9 cellular contexts compared by ENCODE assay signal in the genomic region with DNA sequence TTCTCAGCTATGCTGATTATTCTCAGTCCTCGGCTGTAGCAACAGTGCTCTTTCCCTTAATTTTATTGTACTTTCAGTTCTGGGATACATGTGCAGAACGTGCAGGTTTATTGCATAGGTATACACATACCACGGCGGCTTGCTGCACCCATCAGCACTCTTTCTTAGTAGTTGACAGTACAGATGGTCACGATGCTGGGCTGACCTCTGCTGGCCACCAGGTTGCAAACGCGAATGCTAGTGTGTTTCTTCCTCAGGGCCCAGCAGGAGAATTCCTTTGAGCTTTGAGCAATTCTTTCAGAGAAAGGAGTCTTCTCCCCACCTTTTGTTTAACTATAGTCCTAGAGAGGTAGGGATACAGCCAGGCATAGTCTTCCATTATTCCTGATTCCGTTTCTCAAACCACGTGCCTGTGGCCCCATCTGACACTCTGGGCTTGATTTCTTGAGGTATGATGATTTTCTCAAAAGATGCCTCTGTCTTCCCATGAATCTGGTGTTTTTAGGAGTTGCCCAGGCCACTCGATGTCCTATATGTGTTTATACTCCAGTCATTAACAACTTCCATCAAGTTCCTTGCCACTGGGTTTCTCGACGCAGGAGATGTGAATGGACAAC. TPM values are rescaled to one million over a fixed set of nuclear protein-coding genes. Genes with fewer than 3 reads are reported as not detected.
DNase-seq lines count a peak whose midpoint lies in the region; ATAC-seq and TF ChIP-seq lines count a peak whose summit lies in the region.
"Had no signal": no experiment of that assay in that cellular context is flagged by ENCODE, and none has a peak within 500 bp of the region (broad histone marks: within the 10 kb centered on the region; RNA-seq: fewer than 3 reads in every experiment).

No MANE protein-coding gene starts in this region.

- no peaks in the 10 kb centered on the region for H3K79me2 ChIP-seq in GM23338 (replicated peaks; ENCODE audit: insufficient read depth)

- no peaks in the 10 kb centered on the region for H3K9me2 ChIP-seq in GM23338 (ENCODE audit: insufficient read depth)

- H3K4me2 ChIP-seq in GM23338, result no peak overlapping the region

- no peak overlapping the region for H3K4me3 ChIP-seq in GM23338
- H3K4me3 ChIP-seq in vagina, result no peak overlapping the region
- H3K4me3 ChIP-seq: SK-N-MC had no signal

- ATAC-seq in GM23338 (peak; percentile 99), GM19035 (IDR thresholded peaks at IDR 0.05; ENCODE audit: unreplicated experiment) (no peak)

- H3K9me3 ChIP-seq in vagina, result no peaks in the 10 kb centered on the region

- H2AFZ ChIP-seq in GM23338, result peak overlapping the region; percentile 49; the same call in 1 of the 2 replicates

- H3K27ac Mint-ChIP-seq in GM23338 (no peak overlapping the region), endothelial cell (ENCODE audit: unreplicated experiment) (no peak overlapping the region)
- H3K27ac Mint-ChIP-seq: memory B cell had no signal

- peak; percentile 85 for DNase-seq in GM23338 (ENCODE audit: low spot score)
- peak; percentile 58 for DNase-seq in NCI-H69 (lab: John Stamatoyannopoulos, UW)
- DNase-seq in endothelial cell (ENCODE audit: low spot score), result peak; percentile 50
- peak in 44 of 56 donors; percentile 1 to 75 (median 26) for DNase-seq in nucleus accumbens (lab: John Stamatoyannopoulos, UW)
- no peak for DNase-seq in vagina (ENCODE audit: extremely low spot score in 2 of 2)
- DNase-seq in NCI-H1436 treated with DMSO at 0.1 percent for 48 hours (lab: John Stamatoyannopoulos, UW), result no peak

- H4K20me1 ChIP-seq in GM23338 (replicated peaks; ENCODE audit: insufficient read depth), result no peaks in the 10 kb centered on the region

- H3K27ac ChIP-seq in GM23338 (ENCODE audit: low read depth) (no peak overlapping the region), vagina (no peak overlapping the region)
- H3K27ac ChIP-seq: SK-N-MC had no signal

- no peak for TF ChIP-seq POLR2A in vagina (IDR thresholded peaks at IDR 0.05)

- 0 out of 2 replicates have a peak, but pooled peaks cover 3% of the 10 kb centered on the region for H3K4me1 ChIP-seq in GM23338 (ENCODE audit: insufficient read depth)
- no peaks in the 10 kb centered on the region for H3K4me1 ChIP-seq in vagina

- no peaks in the 10 kb centered on the region for H3K27me3 ChIP-seq in GM23338 (ENCODE audit: insufficient read depth)
- no peaks in the 10 kb centered on the region for H3K27me3 ChIP-seq in vagina

- no peaks in the 10 kb centered on the region for H3F3A ChIP-seq in GM23338 (replicated peaks; ENCODE audit: low read depth)

- H3K9me3 Mint-ChIP-seq in GM23338 (no peaks in the 10 kb centered on the region; the same call in 2 of the 3 replicates), endothelial cell (ENCODE audit: unreplicated experiment) (no peaks in the 10 kb centered on the region)
- H3K9me3 Mint-ChIP-seq: memory B cell had no signal

- H3K36me3 Mint-ChIP-seq in GM23338 (ENCODE audit: low read depth), result no peaks in the 10 kb centered on the region
- no peaks in the 10 kb centered on the region for H3K36me3 Mint-ChIP-seq in endothelial cell (ENCODE audit: low read depth, unreplicated experiment)
- H3K36me3 Mint-ChIP-seq: memory B cell had no signal

- intact Hi-C loops in vagina (cut with DNase I), result no loop called here

- TF ChIP-seq CTCF in GM23338 (conservative IDR thresholded peaks at IDR 0.05; ENCODE audit: low read depth in 2 of 2) (peak; percentile 70 to 90), endothelial cell (IDR thresholded peaks at IDR 0.05; ENCODE audit: unreplicated experiment) (no peak), vagina (IDR thresholded peaks at IDR 0.05) (no peak)

- H3K4me1 Mint-ChIP-seq in GM23338 (no peaks in the 10 kb centered on the region; the same call in 2 of the 3 replicates), endothelial cell (ENCODE audit: unreplicated experiment) (no peaks in the 10 kb centered on the region)
- H3K4me1 Mint-ChIP-seq: memory B cell had no signal

- H3K4me3 Mint-ChIP-seq in GM23338 (no peak overlapping the region), endothelial cell (ENCODE audit: unreplicated experiment) (no peak overlapping the region)
- H3K4me3 Mint-ChIP-seq: memory B cell had no signal

- H3K27me3 Mint-ChIP-seq in GM23338 (ENCODE audit: insufficient read depth, low read depth, poor library complexity), result no peaks in the 10 kb centered on the region
- H3K27me3 Mint-ChIP-seq in endothelial cell (ENCODE audit: unreplicated experiment), result no peaks in the 10 kb centered on the region
- H3K27me3 Mint-ChIP-seq: memory B cell had no signal

- H3K36me3 ChIP-seq in GM23338 (ENCODE audit: insufficient read depth), result no peaks in the 10 kb centered on the region
- no peaks in the 10 kb centered on the region for H3K36me3 ChIP-seq in vagina

TF ChIP-seq in GM23338, 12 proteins besides CTCF, POLR2A, EP300 and RAD21:
- TF ChIP-seq ZNF331 (CRISPR knock-in tag; IDR thresholded peaks at IDR 0.05; ENCODE audit: low read depth), result no peak
- no peak for TF ChIP-seq EZH2phosphoT487 (IDR thresholded peaks at IDR 0.05; ENCODE audit: unreplicated experiment)
- TF ChIP-seq JUNB (IDR thresholded peaks at IDR 0.05; ENCODE audit: unreplicated experiment), result no peak
- TF ChIP-seq NANOG (IDR thresholded peaks at IDR 0.05; ENCODE audit: borderline replicate concordance), result no peak
- TF ChIP-seq CREB1 (CRISPR knock-in tag; IDR thresholded peaks at IDR 0.05; ENCODE audit: low read depth), result no peak
- TF ChIP-seq, protein P1, sequence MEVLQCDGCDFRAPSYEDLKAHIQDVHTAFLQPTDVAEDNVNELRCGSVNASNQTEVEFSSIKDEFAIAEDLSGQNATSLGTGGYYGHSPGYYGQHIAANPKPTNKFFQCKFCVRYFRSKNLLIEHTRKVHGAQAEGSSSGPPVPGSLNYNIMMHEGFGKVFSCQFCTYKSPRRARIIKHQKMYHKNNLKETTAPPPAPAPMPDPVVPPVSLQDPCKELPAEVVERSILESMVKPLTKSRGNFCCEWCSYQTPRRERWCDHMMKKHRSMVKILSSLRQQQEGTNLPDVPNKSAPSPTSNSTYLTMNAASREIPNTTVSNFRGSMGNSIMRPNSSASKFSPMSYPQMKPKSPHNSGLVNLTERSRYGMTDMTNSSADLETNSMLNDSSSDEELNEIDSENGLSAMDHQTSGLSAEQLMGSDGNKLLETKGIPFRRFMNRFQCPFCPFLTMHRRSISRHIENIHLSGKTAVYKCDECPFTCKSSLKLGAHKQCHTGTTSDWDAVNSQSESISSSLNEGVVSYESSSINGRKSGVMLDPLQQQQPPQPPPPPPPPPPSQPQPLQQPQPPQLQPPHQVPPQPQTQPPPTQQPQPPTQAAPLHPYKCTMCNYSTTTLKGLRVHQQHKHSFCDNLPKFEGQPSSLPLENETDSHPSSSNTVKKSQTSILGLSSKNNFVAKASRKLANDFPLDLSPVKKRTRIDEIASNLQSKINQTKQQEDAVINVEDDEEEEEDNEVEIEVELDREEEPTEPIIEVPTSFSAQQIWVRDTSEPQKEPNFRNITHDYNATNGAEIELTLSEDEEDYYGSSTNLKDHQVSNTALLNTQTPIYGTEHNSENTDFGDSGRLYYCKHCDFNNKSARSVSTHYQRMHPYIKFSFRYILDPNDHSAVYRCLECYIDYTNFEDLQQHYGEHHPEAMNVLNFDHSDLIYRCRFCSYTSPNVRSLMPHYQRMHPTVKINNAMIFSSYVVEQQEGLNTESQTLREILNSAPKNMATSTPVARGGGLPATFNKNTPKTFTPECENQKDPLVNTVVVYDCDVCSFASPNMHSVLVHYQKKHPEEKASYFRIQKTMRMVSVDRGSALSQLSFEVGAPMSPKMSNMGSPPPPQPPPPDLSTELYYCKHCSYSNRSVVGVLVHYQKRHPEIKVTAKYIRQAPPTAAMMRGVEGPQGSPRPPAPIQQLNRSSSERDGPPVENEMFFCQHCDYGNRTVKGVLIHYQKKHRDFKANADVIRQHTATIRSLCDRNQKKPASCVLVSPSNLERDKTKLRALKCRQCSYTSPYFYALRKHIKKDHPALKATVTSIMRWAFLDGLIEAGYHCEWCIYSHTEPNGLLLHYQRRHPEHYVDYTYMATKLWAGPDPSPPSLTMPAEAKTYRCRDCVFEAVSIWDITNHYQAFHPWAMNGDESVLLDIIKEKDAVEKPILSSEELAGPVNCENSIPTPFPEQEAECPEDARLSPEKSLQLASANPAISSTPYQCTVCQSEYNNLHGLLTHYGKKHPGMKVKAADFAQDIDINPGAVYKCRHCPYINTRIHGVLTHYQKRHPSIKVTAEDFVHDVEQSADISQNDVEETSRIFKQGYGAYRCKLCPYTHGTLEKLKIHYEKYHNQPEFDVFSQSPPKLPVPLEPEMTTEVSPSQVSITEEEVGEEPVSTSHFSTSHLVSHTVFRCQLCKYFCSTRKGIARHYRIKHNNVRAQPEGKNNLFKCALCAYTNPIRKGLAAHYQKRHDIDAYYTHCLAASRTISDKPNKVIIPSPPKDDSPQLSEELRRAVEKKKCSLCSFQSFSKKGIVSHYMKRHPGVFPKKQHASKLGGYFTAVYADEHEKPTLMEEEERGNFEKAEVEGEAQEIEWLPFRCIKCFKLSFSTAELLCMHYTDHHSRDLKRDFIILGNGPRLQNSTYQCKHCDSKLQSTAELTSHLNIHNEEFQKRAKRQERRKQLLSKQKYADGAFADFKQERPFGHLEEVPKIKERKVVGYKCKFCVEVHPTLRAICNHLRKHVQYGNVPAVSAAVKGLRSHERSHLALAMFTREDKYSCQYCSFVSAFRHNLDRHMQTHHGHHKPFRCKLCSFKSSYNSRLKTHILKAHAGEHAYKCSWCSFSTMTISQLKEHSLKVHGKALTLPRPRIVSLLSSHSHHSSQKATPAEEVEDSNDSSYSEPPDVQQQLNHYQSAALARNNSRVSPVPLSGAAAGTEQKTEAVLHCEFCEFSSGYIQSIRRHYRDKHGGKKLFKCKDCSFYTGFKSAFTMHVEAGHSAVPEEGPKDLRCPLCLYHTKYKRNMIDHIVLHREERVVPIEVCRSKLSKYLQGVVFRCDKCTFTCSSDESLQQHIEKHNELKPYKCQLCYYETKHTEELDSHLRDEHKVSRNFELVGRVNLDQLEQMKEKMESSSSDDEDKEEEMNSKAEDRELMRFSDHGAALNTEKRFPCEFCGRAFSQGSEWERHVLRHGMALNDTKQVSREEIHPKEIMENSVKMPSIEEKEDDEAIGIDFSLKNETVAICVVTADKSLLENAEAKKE (CRISPR knock-in tag; IDR thresholded peaks at IDR 0.05), result peak; percentile 62; the same call in 1 of the 2 replicates

RNA-seq across cellular contexts. Expression of a gene that starts 48.9 kb away (rescaled TPM):
- total RNA-seq in GM23338 (2014; rRNA removed; shearing (Covaris generic)), result 0.17 and 0.54 TPM in 2 replicates
- polyA plus RNA-seq in GM23338 (2016; fragmentation: Nextera tagmentation; extraction: Ambion mirVana), result not detected in 2 replicates
- not detected for total RNA-seq in endothelial cell (ENCODE audit: unreplicated experiment)
- not detected for total RNA-seq in vagina

Comparison
In these comparisons a context has a peak if more than half of its experiments do, and no peak if none do; other contexts are left out.
1. DNase-seq: peak in GM23338 (single experiment), NCI-H69 (single experiment), endothelial cell (single experiment) and nucleus accumbens (44 of 56); none in vagina (0 of 2) and NCI-H1436 treated with DMSO at 0.1 percent for 48 hours (single experiment).
2. CTCF ChIP-seq: peak in GM23338 (2 of 2); none in endothelial cell (single experiment) and vagina (0 of 3).